21 cellular contexts compared by ENCODE assay signal in genomic region chr18:49924293-49924983, GRCh38.
"Had no signal": no experiment of that assay in that cellular context is flagged by ENCODE, and none has a peak within 500 bp of the region (broad histone marks: within the 10 kb centered on the region; RNA-seq: fewer than 3 reads in every experiment).

No MANE protein-coding gene starts in this region.

- H3K4me1 ChIP-seq: esophagus muscularis mucosa, gastroesophageal sphincter had no signal

- H3K27me3 ChIP-seq: ovary, suprapubic skin, thyroid gland had no signal

- H3K9me3 ChIP-seq: esophagus muscularis mucosa, gastroesophageal sphincter, neutrophil, ovary, suprapubic skin, thyroid gland had no signal

- DNase-seq: effector memory CD4-positive, alpha-beta T cell; foreskin fibroblast; glutamatergic neuron; islet precursor cell; left ventricle myocardium superior; nephron progenitor cell; ovary; right cardiac atrium; stimulated activated CD4-positive, alpha-beta T cell treated with anti-CD3 and anti-CD28 coated beads, Interleukin-4, amount 100 ng/mL, for 1 hour; stimulated activated CD8-positive, alpha-beta memory T cell treated with anti-CD3 and anti-CD28 coated beads, Interleukin-4, amount 100 ng/mL, for 48 hours; stimulated activated naive CD8-positive, alpha-beta T cell treated with anti-CD3 and anti-CD28 coated beads, Interleukin-15, Interleukin-2, amounts not matched to agents 100 U/mL and 50 U/mL, for 24 hours; thyroid gland had no signal

- H3K9me3 Mint-ChIP-seq: central memory CD8-positive, alpha-beta T cell; stimulated activated effector memory CD8-positive, alpha-beta T cell treated with anti-CD3 and anti-CD28 coated beads, Interleukin-12 subunit alpha, Interleukin-12 subunit beta, amount 100 ng/mL, for 72 hours; type B pancreatic cell had no signal

- H3K4me3 ChIP-seq: esophagus muscularis mucosa, gastroesophageal sphincter, ovary, suprapubic skin, thyroid gland had no signal

- H3K27ac ChIP-seq: epithelial cell of prostate, esophagus muscularis mucosa, gastroesophageal sphincter, neutrophil, ovary, suprapubic skin, thyroid gland had no signal

- H3K36me3 ChIP-seq: esophagus muscularis mucosa, gastroesophageal sphincter, neutrophil, ovary, suprapubic skin, thyroid gland had no signal

- FAIRE-seq: urothelium cell line had no signal

- ATAC-seq: gastroesophageal sphincter; left ventricle myocardium superior; right cardiac atrium; stimulated activated effector memory CD8-positive, alpha-beta T cell treated with anti-CD3 and anti-CD28 coated beads, Interleukin-12 subunit alpha, Interleukin-12 subunit beta, amount 100 ng/mL, for 72 hours; stimulated activated naive CD8-positive, alpha-beta T cell treated with anti-CD3 and anti-CD28 coated beads, Interleukin-15, Interleukin-2, amounts not matched to agents 100 U/mL and 50 U/mL, for 24 hours had no signal

- H3K27ac Mint-ChIP-seq: nephron progenitor cell; stimulated activated effector memory CD8-positive, alpha-beta T cell treated with anti-CD3 and anti-CD28 coated beads, Interleukin-12 subunit alpha, Interleukin-12 subunit beta, amount 100 ng/mL, for 72 hours; type B pancreatic cell had no signal

- H3K4me3 Mint-ChIP-seq: central memory CD8-positive, alpha-beta T cell; nephron progenitor cell; stimulated activated effector memory CD8-positive, alpha-beta T cell treated with anti-CD3 and anti-CD28 coated beads, Interleukin-12 subunit alpha, Interleukin-12 subunit beta, amount 100 ng/mL, for 72 hours; type B pancreatic cell had no signal

- H3K4me1 Mint-ChIP-seq: central memory CD8-positive, alpha-beta T cell; stimulated activated effector memory CD8-positive, alpha-beta T cell treated with anti-CD3 and anti-CD28 coated beads, Interleukin-12 subunit alpha, Interleukin-12 subunit beta, amount 100 ng/mL, for 72 hours had no signal

- H3K36me3 Mint-ChIP-seq: stimulated activated effector memory CD8-positive, alpha-beta T cell treated with anti-CD3 and anti-CD28 coated beads, Interleukin-12 subunit alpha, Interleukin-12 subunit beta, amount 100 ng/mL, for 72 hours had no signal

- H3K27me3 Mint-ChIP-seq: type B pancreatic cell had no signal
